Comparison of ENCODE assay signal across 1 cellular context in the genomic region with DNA sequence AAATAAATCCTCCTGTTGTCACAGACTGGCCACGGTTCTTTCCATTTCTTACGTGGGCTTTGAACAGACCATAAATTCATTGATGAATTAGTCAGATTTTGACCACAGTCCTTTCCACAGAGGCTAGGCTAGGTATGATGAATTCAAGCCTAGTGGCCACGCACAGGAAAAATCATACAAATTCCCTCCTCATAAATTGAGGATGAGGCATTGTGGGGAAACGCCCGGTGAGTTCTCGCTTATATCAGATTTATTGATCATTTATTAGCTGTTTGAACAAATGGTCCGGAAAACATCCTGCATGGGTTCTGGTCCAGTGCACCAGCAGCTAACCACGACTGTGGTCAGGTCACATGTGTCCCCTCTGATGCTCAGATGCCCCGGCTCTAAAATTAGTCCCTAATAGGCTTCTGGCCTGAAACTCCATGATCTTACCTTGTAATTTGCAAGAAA.
TF ChIP-seq lines count a peak whose summit lies in the region.

No MANE protein-coding gene starts in this region.

TF ChIP-seq in WTC11, 78 proteins besides CTCF, POLR2A, EP300 and RAD21 (continued from another document):
- TF ChIP-seq, protein P1, sequence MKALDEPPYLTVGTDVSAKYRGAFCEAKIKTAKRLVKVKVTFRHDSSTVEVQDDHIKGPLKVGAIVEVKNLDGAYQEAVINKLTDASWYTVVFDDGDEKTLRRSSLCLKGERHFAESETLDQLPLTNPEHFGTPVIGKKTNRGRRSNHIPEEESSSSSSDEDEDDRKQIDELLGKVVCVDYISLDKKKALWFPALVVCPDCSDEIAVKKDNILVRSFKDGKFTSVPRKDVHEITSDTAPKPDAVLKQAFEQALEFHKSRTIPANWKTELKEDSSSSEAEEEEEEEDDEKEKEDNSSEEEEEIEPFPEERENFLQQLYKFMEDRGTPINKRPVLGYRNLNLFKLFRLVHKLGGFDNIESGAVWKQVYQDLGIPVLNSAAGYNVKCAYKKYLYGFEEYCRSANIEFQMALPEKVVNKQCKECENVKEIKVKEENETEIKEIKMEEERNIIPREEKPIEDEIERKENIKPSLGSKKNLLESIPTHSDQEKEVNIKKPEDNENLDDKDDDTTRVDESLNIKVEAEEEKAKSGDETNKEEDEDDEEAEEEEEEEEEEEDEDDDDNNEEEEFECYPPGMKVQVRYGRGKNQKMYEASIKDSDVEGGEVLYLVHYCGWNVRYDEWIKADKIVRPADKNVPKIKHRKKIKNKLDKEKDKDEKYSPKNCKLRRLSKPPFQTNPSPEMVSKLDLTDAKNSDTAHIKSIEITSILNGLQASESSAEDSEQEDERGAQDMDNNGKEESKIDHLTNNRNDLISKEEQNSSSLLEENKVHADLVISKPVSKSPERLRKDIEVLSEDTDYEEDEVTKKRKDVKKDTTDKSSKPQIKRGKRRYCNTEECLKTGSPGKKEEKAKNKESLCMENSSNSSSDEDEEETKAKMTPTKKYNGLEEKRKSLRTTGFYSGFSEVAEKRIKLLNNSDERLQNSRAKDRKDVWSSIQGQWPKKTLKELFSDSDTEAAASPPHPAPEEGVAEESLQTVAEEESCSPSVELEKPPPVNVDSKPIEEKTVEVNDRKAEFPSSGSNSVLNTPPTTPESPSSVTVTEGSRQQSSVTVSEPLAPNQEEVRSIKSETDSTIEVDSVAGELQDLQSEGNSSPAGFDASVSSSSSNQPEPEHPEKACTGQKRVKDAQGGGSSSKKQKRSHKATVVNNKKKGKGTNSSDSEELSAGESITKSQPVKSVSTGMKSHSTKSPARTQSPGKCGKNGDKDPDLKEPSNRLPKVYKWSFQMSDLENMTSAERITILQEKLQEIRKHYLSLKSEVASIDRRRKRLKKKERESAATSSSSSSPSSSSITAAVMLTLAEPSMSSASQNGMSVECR (CRISPR knock-in tag; IDR thresholded peaks at IDR 0.05; ENCODE audit: borderline replicate concordance) = no peak
- TF ChIP-seq, protein P2, sequence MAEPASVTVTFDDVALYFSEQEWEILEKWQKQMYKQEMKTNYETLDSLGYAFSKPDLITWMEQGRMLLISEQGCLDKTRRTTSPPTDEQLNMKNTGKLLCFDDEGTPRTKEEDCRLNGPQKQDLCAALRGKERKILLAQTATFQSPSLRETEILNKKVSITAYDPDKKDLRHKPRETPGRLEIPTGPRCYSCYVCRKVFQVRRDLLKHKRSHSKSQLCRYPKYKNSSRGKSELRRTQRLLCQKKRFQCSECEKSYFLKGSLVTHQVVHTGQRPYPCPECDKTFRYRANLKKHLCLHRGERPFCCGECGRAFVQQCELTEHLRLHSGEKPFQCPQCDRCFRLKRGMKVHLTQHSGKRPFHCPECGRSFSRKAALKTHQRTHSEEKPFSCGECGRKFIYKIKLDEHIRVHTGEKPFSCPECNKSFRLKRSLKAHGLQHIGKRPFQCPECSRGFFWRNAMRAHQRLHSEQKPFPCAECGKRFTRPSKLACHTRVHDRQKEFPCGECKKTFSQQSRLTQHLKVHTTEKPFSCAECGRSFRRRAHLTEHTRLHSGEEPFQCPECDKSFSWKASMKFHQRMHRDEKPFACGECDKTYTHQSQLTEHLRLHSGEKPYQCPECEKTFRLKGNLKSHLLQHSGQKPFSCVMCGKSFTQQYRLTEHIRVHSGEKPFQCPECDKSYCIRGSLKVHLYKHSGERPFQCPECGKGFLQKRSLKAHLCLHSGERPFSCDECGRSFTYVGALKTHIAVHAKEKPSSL (CRISPR knock-in tag; conservative IDR thresholded peaks at IDR 0.05) = no peak
- TF ChIP-seq, protein P3, sequence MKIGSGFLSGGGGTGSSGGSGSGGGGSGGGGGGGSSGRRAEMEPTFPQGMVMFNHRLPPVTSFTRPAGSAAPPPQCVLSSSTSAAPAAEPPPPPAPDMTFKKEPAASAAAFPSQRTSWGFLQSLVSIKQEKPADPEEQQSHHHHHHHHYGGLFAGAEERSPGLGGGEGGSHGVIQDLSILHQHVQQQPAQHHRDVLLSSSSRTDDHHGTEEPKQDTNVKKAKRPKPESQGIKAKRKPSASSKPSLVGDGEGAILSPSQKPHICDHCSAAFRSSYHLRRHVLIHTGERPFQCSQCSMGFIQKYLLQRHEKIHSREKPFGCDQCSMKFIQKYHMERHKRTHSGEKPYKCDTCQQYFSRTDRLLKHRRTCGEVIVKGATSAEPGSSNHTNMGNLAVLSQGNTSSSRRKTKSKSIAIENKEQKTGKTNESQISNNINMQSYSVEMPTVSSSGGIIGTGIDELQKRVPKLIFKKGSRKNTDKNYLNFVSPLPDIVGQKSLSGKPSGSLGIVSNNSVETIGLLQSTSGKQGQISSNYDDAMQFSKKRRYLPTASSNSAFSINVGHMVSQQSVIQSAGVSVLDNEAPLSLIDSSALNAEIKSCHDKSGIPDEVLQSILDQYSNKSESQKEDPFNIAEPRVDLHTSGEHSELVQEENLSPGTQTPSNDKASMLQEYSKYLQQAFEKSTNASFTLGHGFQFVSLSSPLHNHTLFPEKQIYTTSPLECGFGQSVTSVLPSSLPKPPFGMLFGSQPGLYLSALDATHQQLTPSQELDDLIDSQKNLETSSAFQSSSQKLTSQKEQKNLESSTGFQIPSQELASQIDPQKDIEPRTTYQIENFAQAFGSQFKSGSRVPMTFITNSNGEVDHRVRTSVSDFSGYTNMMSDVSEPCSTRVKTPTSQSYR (CRISPR knock-in tag; IDR thresholded peaks at IDR 0.05) = no peak
- no peak for TF ChIP-seq NFE2L1 (CRISPR knock-in tag; IDR thresholded peaks at IDR 0.05)
- TF ChIP-seq SOX15 (CRISPR knock-in tag; IDR thresholded peaks at IDR 0.05) = no peak
- TF ChIP-seq, protein P4, sequence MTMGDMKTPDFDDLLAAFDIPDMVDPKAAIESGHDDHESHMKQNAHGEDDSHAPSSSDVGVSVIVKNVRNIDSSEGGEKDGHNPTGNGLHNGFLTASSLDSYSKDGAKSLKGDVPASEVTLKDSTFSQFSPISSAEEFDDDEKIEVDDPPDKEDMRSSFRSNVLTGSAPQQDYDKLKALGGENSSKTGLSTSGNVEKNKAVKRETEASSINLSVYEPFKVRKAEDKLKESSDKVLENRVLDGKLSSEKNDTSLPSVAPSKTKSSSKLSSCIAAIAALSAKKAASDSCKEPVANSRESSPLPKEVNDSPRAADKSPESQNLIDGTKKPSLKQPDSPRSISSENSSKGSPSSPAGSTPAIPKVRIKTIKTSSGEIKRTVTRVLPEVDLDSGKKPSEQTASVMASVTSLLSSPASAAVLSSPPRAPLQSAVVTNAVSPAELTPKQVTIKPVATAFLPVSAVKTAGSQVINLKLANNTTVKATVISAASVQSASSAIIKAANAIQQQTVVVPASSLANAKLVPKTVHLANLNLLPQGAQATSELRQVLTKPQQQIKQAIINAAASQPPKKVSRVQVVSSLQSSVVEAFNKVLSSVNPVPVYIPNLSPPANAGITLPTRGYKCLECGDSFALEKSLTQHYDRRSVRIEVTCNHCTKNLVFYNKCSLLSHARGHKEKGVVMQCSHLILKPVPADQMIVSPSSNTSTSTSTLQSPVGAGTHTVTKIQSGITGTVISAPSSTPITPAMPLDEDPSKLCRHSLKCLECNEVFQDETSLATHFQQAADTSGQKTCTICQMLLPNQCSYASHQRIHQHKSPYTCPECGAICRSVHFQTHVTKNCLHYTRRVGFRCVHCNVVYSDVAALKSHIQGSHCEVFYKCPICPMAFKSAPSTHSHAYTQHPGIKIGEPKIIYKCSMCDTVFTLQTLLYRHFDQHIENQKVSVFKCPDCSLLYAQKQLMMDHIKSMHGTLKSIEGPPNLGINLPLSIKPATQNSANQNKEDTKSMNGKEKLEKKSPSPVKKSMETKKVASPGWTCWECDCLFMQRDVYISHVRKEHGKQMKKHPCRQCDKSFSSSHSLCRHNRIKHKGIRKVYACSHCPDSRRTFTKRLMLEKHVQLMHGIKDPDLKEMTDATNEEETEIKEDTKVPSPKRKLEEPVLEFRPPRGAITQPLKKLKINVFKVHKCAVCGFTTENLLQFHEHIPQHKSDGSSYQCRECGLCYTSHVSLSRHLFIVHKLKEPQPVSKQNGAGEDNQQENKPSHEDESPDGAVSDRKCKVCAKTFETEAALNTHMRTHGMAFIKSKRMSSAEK (CRISPR knock-in tag; IDR thresholded peaks at IDR 0.05; ENCODE audit: borderline replicate concordance) = no peak
- TF ChIP-seq, protein P5, sequence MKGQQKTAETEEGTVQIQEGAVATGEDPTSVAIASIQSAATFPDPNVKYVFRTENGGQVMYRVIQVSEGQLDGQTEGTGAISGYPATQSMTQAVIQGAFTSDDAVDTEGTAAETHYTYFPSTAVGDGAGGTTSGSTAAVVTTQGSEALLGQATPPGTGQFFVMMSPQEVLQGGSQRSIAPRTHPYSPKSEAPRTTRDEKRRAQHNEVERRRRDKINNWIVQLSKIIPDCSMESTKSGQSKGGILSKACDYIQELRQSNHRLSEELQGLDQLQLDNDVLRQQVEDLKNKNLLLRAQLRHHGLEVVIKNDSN (CRISPR knock-in tag; IDR thresholded peaks at IDR 0.05) = no peak
- TF ChIP-seq TEAD1 (CRISPR knock-in tag; IDR thresholded peaks at IDR 0.05) = no peak
TF ChIP-seq in WTC11: peak in this region for 0.
